20 cellular contexts compared by ENCODE assay signal in genomic region chr11:117495357-117495756, GRCh38.
"Had no signal": no experiment of that assay in that cellular context is flagged by ENCODE, and none has a peak within 500 bp of the region (broad histone marks: within the 10 kb centered on the region; RNA-seq: fewer than 3 reads in every experiment).

No MANE protein-coding gene starts in this region.

- ATAC-seq: activated CD8-positive, alpha-beta T cell treated with anti-CD3 and anti-CD28 coated beads for 36 hours; activated T-cell treated with anti-CD3 and anti-CD28 coated beads, Interleukin-2, amount 50 U/mL, for 4 hours; esophagus mucosa; left lung; mucosa of descending colon; naive thymus-derived CD4-positive, alpha-beta T cell; stimulated activated memory B cell treated with anti-CD40 and anti-IgM and Interleukin-4, amounts not matched to agents 10 μg/mL and 1 μg/mL and 100 μg/mL, for 72 hours had no signal

- H3K27ac ChIP-seq: cardiac muscle cell, colonic mucosa, hepatocyte, left lung, neutrophil, tibial nerve, vagina had no signal

- DNase-seq: activated CD4-positive, alpha-beta T cell treated with anti-CD3 and anti-CD28 coated beads for 4 hours; activated CD8-positive, alpha-beta T cell treated with anti-CD3 and anti-CD28 coated beads for 36 hours; activated effector memory CD4-positive, alpha-beta T cell treated with Interleukin-2 at 50 U/mL for 16 hours; activated naive CD4-positive, alpha-beta T cell treated with anti-CD3 and anti-CD28 coated beads, Interleukin-2, amount 50 U/mL, for 16 hours; activated T-cell treated with anti-CD3 and anti-CD28 coated beads, Interleukin-2, amount 50 U/mL, for 4 hours; colonic mucosa; mucosa of descending colon; naive thymus-derived CD4-positive, alpha-beta T cell; posterior cingulate gyrus; retina; stimulated activated CD4-positive, alpha-beta T cell treated with anti-CD3 and anti-CD28 coated beads, Interleukin-12 subunit alpha, Interleukin-12 subunit beta, amount 100 ng/mL, for 4 hours; stimulated activated CD4-positive, alpha-beta T cell treated with anti-CD3 and anti-CD28 coated beads, Interleukin-2, amount 100 ng/mL, for 24 hours had no signal
